8 cellular contexts compared by ENCODE assay signal in the genomic region with DNA sequence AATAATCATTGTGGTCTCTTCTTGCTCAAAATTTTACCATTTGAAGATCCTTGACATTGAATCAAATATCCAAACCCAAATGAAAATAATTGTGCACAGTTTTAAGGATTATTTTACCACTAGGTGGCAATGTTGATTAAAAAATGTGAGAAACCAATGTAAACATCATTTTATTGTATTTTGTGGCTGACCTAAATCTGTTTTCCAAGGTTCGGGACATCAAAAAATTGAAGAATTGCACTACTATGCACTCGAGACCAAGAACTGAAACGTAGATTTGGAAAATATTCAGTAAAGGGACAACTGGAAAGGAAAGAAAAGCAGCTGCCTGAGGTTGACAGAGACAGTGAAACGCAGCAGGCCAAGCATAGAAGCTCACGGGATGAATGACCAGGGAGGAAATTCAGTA.
DNase-seq lines count a peak whose midpoint lies in the region; ATAC-seq, FAIRE-seq and TF ChIP-seq lines count a peak whose summit lies in the region.

No MANE protein-coding gene starts in this region.

- H3K4me1 ChIP-seq in gastroesophageal sphincter: peaks cover 0 to 22% (median 11%) of the 10 kb centered on the region in 3 donors
- peaks cover 3 to 4% of the 10 kb centered on the region in 2 donors for H3K4me1 ChIP-seq in gastrocnemius medialis

- H3K4me3 ChIP-seq in gastroesophageal sphincter (no peak overlapping the region), gastrocnemius medialis (no peak overlapping the region)

- FAIRE-seq in A204.1 (lab: Jason Lieb, UNC): peak; percentile 93

- H3K9me3 ChIP-seq in gastroesophageal sphincter: no peaks in the 10 kb centered on the region
- no peaks in the 10 kb centered on the region for H3K9me3 ChIP-seq in gastrocnemius medialis

- intact Hi-C loops in gastrocnemius medialis (cut with DNase I; ENCODE audit: low total_unique reads): no loop called here
- intact Hi-C loops in activated CD4-positive, alpha-beta T cell treated with anti-CD3 and anti-CD28 coated beads, Interleukin-2, amount 10 ng/mL, durations not matched to agents 24 days and 14 days (cut with micrococcal nuclease): loop anchor here (1.0 to 10.0 kb wide), 2 partner anchors 664 to 984 kb away; no protein-coding TSS in a partner anchor
- intact Hi-C loops in activated CD4-positive, alpha-beta memory T cell treated with anti-CD3 and anti-CD28 coated beads for 36 hours (cut with micrococcal nuclease): loop anchor here (1.0 to 5.0 kb wide), 3 partner anchors 640 to 1986 kb away; no protein-coding TSS in a partner anchor

- peak; percentile 9 for TF ChIP-seq CTCF in GM12873 (IDR thresholded peaks at IDR 0.05; ENCODE audit: insufficient read depth, low read depth, low read length, missing control alignments)
- no peak; the same call in 1 of the 2 replicates for TF ChIP-seq CTCF in RWPE1 (conservative IDR thresholded peaks at IDR 0.05; ENCODE audit: low read depth)
- peak; percentile 15 to 65 (median 58) for TF ChIP-seq CTCF in gastroesophageal sphincter (IDR thresholded peaks at IDR 0.05)
- peak; percentile 15 to 57 (median 25) for TF ChIP-seq CTCF in gastrocnemius medialis (IDR thresholded peaks at IDR 0.05 in 4 of 5, conservative IDR thresholded peaks at IDR 0.05 in 1 of 5)

- H3K9me3 Mint-ChIP-seq in activated CD4-positive, alpha-beta T cell treated with anti-CD3 and anti-CD28 coated beads, Interleukin-2, amount 10 ng/mL, durations not matched to agents 24 days and 14 days: no peaks in the 10 kb centered on the region
- no peaks in the 10 kb centered on the region for H3K9me3 Mint-ChIP-seq in activated CD4-positive, alpha-beta memory T cell treated with anti-CD3 and anti-CD28 coated beads for 36 hours

- WGBS in gastroesophageal sphincter (ENCODE audit: low coverage in 1 of 2), 2 donors: 11 to 12% methylated on average over 5 of the region's 5 CpGs

- no peak for TF ChIP-seq EP300 in gastroesophageal sphincter (IDR thresholded peaks at IDR 0.05)

- H3K36me3 Mint-ChIP-seq in activated CD4-positive, alpha-beta T cell treated with anti-CD3 and anti-CD28 coated beads, Interleukin-2, amount 10 ng/mL, durations not matched to agents 24 days and 14 days (ENCODE audit: low read depth): no peaks in the 10 kb centered on the region
- no peaks in the 10 kb centered on the region for H3K36me3 Mint-ChIP-seq in activated CD4-positive, alpha-beta memory T cell treated with anti-CD3 and anti-CD28 coated beads for 36 hours

- H3K27ac ChIP-seq in RWPE1 (peak overlapping the region; percentile 74), gastroesophageal sphincter (peak overlapping the region in 1 of 4 donors; percentile 15), gastrocnemius medialis (no peak overlapping the region)

- DNase-seq in RWPE1 (ENCODE audit: low spot score) (no peak), gastrocnemius medialis (no peak)
- DNase-seq in activated CD4-positive, alpha-beta T cell treated with anti-CD3 and anti-CD28 coated beads, Interleukin-2, amount 10 ng/mL, durations not matched to agents 24 days and 14 days: no peak
- no peak for DNase-seq in activated CD4-positive, alpha-beta memory T cell treated with anti-CD3 and anti-CD28 coated beads for 36 hours

- TF ChIP-seq POLR2A in gastroesophageal sphincter (IDR thresholded peaks at IDR 0.05): no peak
- no peak for TF ChIP-seq POLR2A in gastrocnemius medialis (IDR thresholded peaks at IDR 0.05)

- H3K4me1 Mint-ChIP-seq in activated CD4-positive, alpha-beta T cell treated with anti-CD3 and anti-CD28 coated beads, Interleukin-2, amount 10 ng/mL, durations not matched to agents 24 days and 14 days: no peaks in the 10 kb centered on the region
- H3K4me1 Mint-ChIP-seq in activated CD4-positive, alpha-beta memory T cell treated with anti-CD3 and anti-CD28 coated beads for 36 hours (ENCODE audit: low read depth): no peaks in the 10 kb centered on the region

- CTCF ChIA-PET in RWPE1 (lab: Yijun Ruan, JAX): interaction anchor here (0.5 to 1.1 kb wide), 5 partner anchors 17 to 664 kb away, joined by 3 to 6 read pairs (median 3); no protein-coding TSS in a partner anchor
- CTCF ChIA-PET in activated CD4-positive, alpha-beta memory T cell treated with anti-CD3 and anti-CD28 coated beads for 36 hours (lab: Charles Lee): interaction anchor here (0.6 to 4.6 kb wide), 19 partner anchors 9 to 1918 kb away, joined by 3 to 26 read pairs (median 3); no protein-coding TSS in a partner anchor

- H3K4me3 Mint-ChIP-seq in activated CD4-positive, alpha-beta T cell treated with anti-CD3 and anti-CD28 coated beads, Interleukin-2, amount 10 ng/mL, durations not matched to agents 24 days and 14 days: no peak overlapping the region
- no peak overlapping the region for H3K4me3 Mint-ChIP-seq in activated CD4-positive, alpha-beta memory T cell treated with anti-CD3 and anti-CD28 coated beads for 36 hours

- no peak overlapping the region for H3K27ac Mint-ChIP-seq in activated CD4-positive, alpha-beta T cell treated with anti-CD3 and anti-CD28 coated beads, Interleukin-2, amount 10 ng/mL, durations not matched to agents 24 days and 14 days
- no peak overlapping the region for H3K27ac Mint-ChIP-seq in activated CD4-positive, alpha-beta memory T cell treated with anti-CD3 and anti-CD28 coated beads for 36 hours

- POLR2A ChIA-PET in RWPE1 (lab: Yijun Ruan, JAX; ENCODE audit: low non-redundant PET): no interaction called here
- POLR2A ChIA-PET in activated CD4-positive, alpha-beta memory T cell treated with anti-CD3 and anti-CD28 coated beads for 36 hours (lab: Charles Lee): no interaction called here

- peaks cover 8% of the 10 kb centered on the region for H3K27me3 Mint-ChIP-seq in activated CD4-positive, alpha-beta T cell treated with anti-CD3 and anti-CD28 coated beads, Interleukin-2, amount 10 ng/mL, durations not matched to agents 24 days and 14 days
- H3K27me3 Mint-ChIP-seq in activated CD4-positive, alpha-beta memory T cell treated with anti-CD3 and anti-CD28 coated beads for 36 hours: peaks cover 2% of the 10 kb centered on the region

- in situ Hi-C loops in gastrocnemius medialis (cut with MboI; ENCODE audit: low sequenced_read_pairs in 4 of 4): loop anchor here in 2 of 4 donors (25.0 kb wide), 1 partner anchor 656 kb away; no protein-coding TSS in a partner anchor

- H3K27me3 ChIP-seq in gastroesophageal sphincter: no peaks in the 10 kb centered on the region
- H3K27me3 ChIP-seq in gastrocnemius medialis: no peaks in the 10 kb centered on the region

- ATAC-seq in gastroesophageal sphincter (peak; percentile 20), gastrocnemius medialis (no peak), GM18861 (IDR thresholded peaks at IDR 0.05; ENCODE audit: unreplicated experiment) (no peak)

- H3K36me3 ChIP-seq in gastroesophageal sphincter (no peaks in the 10 kb centered on the region), gastrocnemius medialis (no peaks in the 10 kb centered on the region)
